ENCODE assay signal across 8 cellular contexts in genomic region chrX:317424-318067, GRCh38. TPM values are rescaled to one million over a fixed set of nuclear protein-coding genes. Genes with fewer than 3 reads are reported as not detected.
A peak's percentile ranks its signal among the peaks of the same experiment; 100 is the strongest.
DNase-seq lines count a peak whose midpoint lies in the region; ATAC-seq and TF ChIP-seq lines count a peak whose summit lies in the region.

No MANE protein-coding gene starts in this region.

- peaks cover 5 to 16% of the 10 kb centered on the region in 2 donors for H3K4me1 ChIP-seq in muscle layer of duodenum (ENCODE audit: control insufficient read depth in 1 of 2, insufficient read depth in 2 of 2, low read length in 2 of 2)

- no peaks in the 10 kb centered on the region for H3K27me3 Mint-ChIP-seq in MCF 10A (ENCODE audit: insufficient read depth, unreplicated experiment)

- peaks cover 4% of the 10 kb centered on the region for H3K36me3 ChIP-seq in H7 (replicated peaks; ENCODE audit: control insufficient read depth, insufficient read depth, low read length)
- peaks cover under 1 to 35% of the 10 kb centered on the region in 2 donors for H3K36me3 ChIP-seq in muscle layer of duodenum (ENCODE audit: control insufficient read depth in 1 of 2, insufficient read depth in 2 of 2, low read length in 2 of 2)

- POLR2A ChIA-PET in MCF 10A (lab: Yijun Ruan, JAX) = no interaction called here

- DNase-seq in 8988T = peak; percentile 78
- DNase-seq in H7 = peak; percentile 98
- DNase-seq in MCF 10A (ENCODE audit: unreplicated experiment) = no peak
- DNase-seq in foreskin melanocyte = no peak
- no peak for DNase-seq in nucleus accumbens (lab: John Stamatoyannopoulos, UW)

- ATAC-seq in HG03039 (IDR thresholded peaks at IDR 0.05; ENCODE audit: unreplicated experiment) = no peak
- ATAC-seq in GM19035 (IDR thresholded peaks at IDR 0.05; ENCODE audit: unreplicated experiment) = no peak

- peaks cover 40% of the 10 kb centered on the region for H3K36me3 Mint-ChIP-seq in MCF 10A (ENCODE audit: insufficient read depth, unreplicated experiment)

- no peaks in the 10 kb centered on the region for H3K9me3 Mint-ChIP-seq in MCF 10A (ENCODE audit: unreplicated experiment)

- peak overlapping the region; percentile 72 for H3K4me3 Mint-ChIP-seq in MCF 10A (ENCODE audit: unreplicated experiment)

- intact Hi-C loops in MCF 10A (cut with micrococcal nuclease) = no loop called here

- no peaks in the 10 kb centered on the region for H3K9me3 ChIP-seq in muscle layer of duodenum (ENCODE audit: control insufficient read depth in 1 of 2, low read length in 2 of 2)

- H3K27ac ChIP-seq in muscle layer of duodenum (ENCODE audit: low read length) = no peak overlapping the region

- peaks cover 7% of the 10 kb centered on the region; the same call in 1 of the 2 replicates for H3K27me3 ChIP-seq in H7 (ENCODE audit: control insufficient read depth, insufficient read depth, low read length)
- no peaks in the 10 kb centered on the region for H3K27me3 ChIP-seq in muscle layer of duodenum (ENCODE audit: low read depth, low read length)

- BruUV-seq in MCF 10A (replicated peaks; lab: Mats Ljungman, UMichigan) = no TSS peak

- H3K4me3 ChIP-seq in H7 (ENCODE audit: insufficient read depth, low read depth, low read length) (no peak overlapping the region), muscle layer of duodenum (ENCODE audit: low read depth in 1 of 2, low read length in 2 of 2) (peak overlapping the region; percentile 50 to 69)

- no peak for TF ChIP-seq CTCF in MCF 10A (IDR thresholded peaks at IDR 0.05; ENCODE audit: unreplicated experiment)

- CTCF ChIA-PET in MCF 10A (lab: Yijun Ruan, JAX) = no interaction called here

- peak overlapping the region; percentile 65 for H3K27ac Mint-ChIP-seq in MCF 10A (ENCODE audit: low read depth, unreplicated experiment)

- H3K4me1 Mint-ChIP-seq in MCF 10A (ENCODE audit: insufficient read depth, unreplicated experiment) = no peaks in the 10 kb centered on the region

RNA-seq across cellular contexts. Expression of gene GTPBP6, which starts 1.1 kb away (rescaled TPM):
- 38.4 and 48.9 TPM in 2 replicates for total RNA-seq in H7 (2014; rRNA removed; shearing (Covaris generic))
- total RNA-seq in MCF 10A (2022) = 54.9 and 73.4 TPM in 2 replicates

RNA-seq across cellular contexts. Expression of gene PLCXD1, which starts 36.4 kb away (rescaled TPM):
- total RNA-seq in H7 (2014; rRNA removed; shearing (Covaris generic)) = 86.3 and 92.0 TPM in 2 replicates
- 7.6 and 12.0 TPM in 2 replicates for total RNA-seq in MCF 10A (2022)

Comparison
In these comparisons a context has a peak if more than half of its experiments do, and no peak if none do; other contexts are left out.
1. DNase-seq: peak in 8988T (single experiment) and H7 (single experiment); none in MCF 10A (single experiment), foreskin melanocyte (single experiment) and nucleus accumbens (0 of 56).